1 cellular context compared by ENCODE assay signal in genomic region chr2:43825841-43826240, GRCh38.
TF ChIP-seq lines count a peak whose summit lies in the region.

No MANE protein-coding gene starts in this region.

TF ChIP-seq in K562, 482 proteins besides CTCF, POLR2A, EP300 and RAD21:
- TF ChIP-seq ATF1 (CRISPR knock-in tag; IDR thresholded peaks at IDR 0.05): no peak
- TF ChIP-seq ATF1 (tag; IDR thresholded peaks at IDR 0.05): no peak
- TF ChIP-seq C11orf30 (IDR thresholded peaks at IDR 0.05; ENCODE audit: low read depth): no peak
- no peak for TF ChIP-seq SLC30A9 (CRISPR knock-in tag; IDR thresholded peaks at IDR 0.05)
- no peak for TF ChIP-seq TEAD2 (tag; IDR thresholded peaks at IDR 0.05)
- no peak for TF ChIP-seq ZBTB1 (CRISPR knock-in tag; IDR thresholded peaks at IDR 0.05; ENCODE audit: borderline replicate concordance, low read depth)
- no peak for TF ChIP-seq TSC22D4 (tag; IDR thresholded peaks at IDR 0.05)
- no peak for TF ChIP-seq MXI1 (IDR thresholded peaks at IDR 0.05; ENCODE audit: low read depth, low read length)
- TF ChIP-seq HNRNPLL (IDR thresholded peaks at IDR 0.05; ENCODE audit: low read depth, low read length, poor library complexity, severe bottlenecking): no peak
- TF ChIP-seq AFF1 (IDR thresholded peaks at IDR 0.05; ENCODE audit: low read depth in 1 of 2, partially characterized antibody in 2 of 2): no peak
